1 cellular context compared by ENCODE assay signal in the genomic region with DNA sequence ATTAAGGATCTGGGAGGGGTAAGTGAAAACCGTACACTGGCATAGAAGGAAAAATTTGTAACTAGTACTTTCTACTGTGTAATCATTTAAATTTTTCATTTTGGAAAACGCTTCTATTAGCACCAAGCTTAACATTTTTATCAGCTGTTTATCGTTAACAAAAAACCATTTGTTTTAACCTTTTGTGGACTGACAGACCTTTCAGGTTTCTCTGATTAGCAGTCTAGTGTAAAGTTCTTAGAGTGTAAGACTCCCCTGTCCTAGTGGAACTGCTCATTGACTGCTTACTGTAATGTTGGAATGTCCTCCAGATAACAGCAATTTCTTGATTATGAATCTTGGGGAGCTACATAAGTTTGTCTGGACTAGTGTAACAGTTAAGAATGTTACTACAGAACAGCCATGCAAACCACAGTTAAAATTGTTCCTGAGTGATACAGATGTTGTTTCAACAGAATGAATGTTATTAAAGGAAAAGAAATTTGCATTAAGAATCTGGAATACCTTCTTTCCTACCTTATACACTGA.
TF ChIP-seq lines count a peak whose summit lies in the region.

No MANE protein-coding gene starts in this region.

TF ChIP-seq in HepG2, 621 proteins besides CTCF, POLR2A, EP300 and RAD21:
- TF ChIP-seq ZNF317 (CRISPR knock-in tag; IDR thresholded peaks at IDR 0.05): peak; percentile 97
- TF ChIP-seq ZNF652 (CRISPR knock-in tag; IDR thresholded peaks at IDR 0.05; ENCODE audit: borderline replicate concordance, low read depth): peak; percentile 37; the same call in 1 of the 2 replicates
- no peak for TF ChIP-seq PAX8 (CRISPR knock-in tag; IDR thresholded peaks at IDR 0.05; ENCODE audit: borderline replicate concordance)
